ENCODE assay signal across 1 cellular context in the genomic region with DNA sequence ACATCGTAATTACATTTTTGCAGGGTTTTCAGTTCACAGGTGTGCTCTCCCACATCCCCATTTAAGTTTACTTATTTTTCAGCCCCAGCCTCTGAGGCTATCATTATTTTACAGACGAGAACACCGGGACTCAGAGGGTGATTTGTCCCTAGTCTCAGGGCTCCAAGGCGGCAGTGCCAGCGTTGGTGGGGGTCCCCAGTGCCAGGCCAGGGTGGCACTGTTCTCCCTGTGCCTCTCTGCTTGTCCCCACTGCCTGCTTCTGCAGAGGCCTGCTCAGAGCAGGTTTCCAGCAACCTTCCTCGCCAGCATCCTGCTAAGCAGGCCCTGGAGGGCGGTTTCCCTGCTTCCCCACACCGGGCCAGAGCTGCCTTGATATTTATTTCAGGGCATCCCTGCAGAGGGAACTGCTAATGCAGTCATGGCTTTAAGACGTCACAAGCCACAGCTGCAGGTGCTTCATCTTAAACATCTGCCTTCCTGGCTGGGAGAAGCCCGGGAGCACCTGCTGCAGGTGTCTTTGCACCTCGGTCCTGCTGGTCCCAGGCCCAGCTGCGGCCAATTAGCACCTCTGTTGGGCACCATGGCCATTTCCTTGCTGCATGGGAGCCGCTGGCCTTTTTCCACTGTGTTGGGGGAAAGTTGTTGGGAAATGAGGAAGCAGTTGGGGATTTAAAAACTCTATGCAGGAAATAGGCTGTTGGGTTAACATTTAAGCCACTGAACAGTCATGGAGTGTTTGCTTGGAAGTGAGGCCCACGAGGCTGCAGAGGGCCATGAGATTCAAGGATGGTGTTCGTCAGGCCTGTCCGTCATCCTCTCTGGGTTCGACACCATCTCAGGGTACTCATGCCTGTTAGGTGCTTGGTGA.
TF ChIP-seq lines count a peak whose summit lies in the region.

No MANE protein-coding gene starts in this region.

TF ChIP-seq in HepG2, 621 proteins besides CTCF, POLR2A, EP300 and RAD21 (continued from another document and continues in another):
- TF ChIP-seq CERS6 (CRISPR knock-in tag; IDR thresholded peaks at IDR 0.05) (no peak), HNRNPUL1 (IDR thresholded peaks at IDR 0.05; ENCODE audit: low read depth, low read length) (no peak), ZSCAN29 (CRISPR knock-in tag; conservative IDR thresholded peaks at IDR 0.05) (0 out of 2 replicates have a peak, but pooled peaks have one; percentile 43), RAD51 (IDR thresholded peaks at IDR 0.05; ENCODE audit: borderline replicate concordance) (no peak), TBL1XR1 (IDR thresholded peaks at IDR 0.05; ENCODE audit: borderline replicate concordance, low read length, partially characterized antibody) (no peak), TCF7 (IDR thresholded peaks at IDR 0.05; ENCODE audit: low read depth) (no peak), ATF7-NPFF (CRISPR knock-in tag; IDR thresholded peaks at IDR 0.05; ENCODE audit: low read depth) (no peak), NCOR1 (IDR thresholded peaks at IDR 0.05; ENCODE audit: borderline replicate concordance, low read length) (no peak), ATRX (CRISPR knock-in tag; IDR thresholded peaks at IDR 0.05; ENCODE audit: borderline replicate concordance) (no peak), ZNF20 (CRISPR knock-in tag; IDR thresholded peaks at IDR 0.05) (no peak), ZSCAN20 (CRISPR knock-in tag; IDR thresholded peaks at IDR 0.05; ENCODE audit: borderline replicate concordance) (no peak), ETV6 (CRISPR knock-in tag; conservative IDR thresholded peaks at IDR 0.05) (peak; percentile 97), LCORL (IDR thresholded peaks at IDR 0.05) (no peak), LCORL (CRISPR knock-in tag; IDR thresholded peaks at IDR 0.05) (peak; percentile 76), RFX3 (CRISPR knock-in tag; IDR thresholded peaks at IDR 0.05) (no peak), ZNF382 (CRISPR knock-in tag; IDR thresholded peaks at IDR 0.05; ENCODE audit: borderline replicate concordance) (no peak), ZNF337 (CRISPR knock-in tag; IDR thresholded peaks at IDR 0.05; ENCODE audit: borderline replicate concordance, low read depth) (peak; percentile 74; the same call in 1 of the 2 replicates), SMARCC2 (IDR thresholded peaks at IDR 0.05) (no peak), SIN3A (IDR thresholded peaks at IDR 0.05; ENCODE audit: borderline replicate concordance, low read depth, low read length) (0 out of 2 replicates have a peak, but pooled peaks have one; percentile 66), CENPBD1 (CRISPR knock-in tag; IDR thresholded peaks at IDR 0.05; ENCODE audit: borderline replicate concordance, low read depth) (no peak), ZNF543 (CRISPR knock-in tag; IDR thresholded peaks at IDR 0.05) (peak; percentile 77; the same call in 1 of the 2 replicates), BCL6 (CRISPR knock-in tag; IDR thresholded peaks at IDR 0.05) (peak; percentile 33; the same call in 1 of the 2 replicates), ZNF446 (CRISPR knock-in tag; IDR thresholded peaks at IDR 0.05) (0 out of 2 replicates have a peak, but pooled peaks have one; percentile 3), PHF5A (CRISPR knock-in tag; IDR thresholded peaks at IDR 0.05; ENCODE audit: low read depth, unreplicated experiment) (no peak), FOXA3 (CRISPR knock-in tag; IDR thresholded peaks at IDR 0.05) (peak; percentile 37; the same call in 1 of the 2 replicates), ZNF644 (CRISPR knock-in tag; IDR thresholded peaks at IDR 0.05; ENCODE audit: low read depth) (peak; percentile 87), ZNF597 (CRISPR knock-in tag; IDR thresholded peaks at IDR 0.05) (no peak), ZKSCAN8 (CRISPR knock-in tag; IDR thresholded peaks at IDR 0.05; ENCODE audit: borderline replicate concordance) (peak; percentile 44; the same call in 1 of the 2 replicates), ZNF841 (CRISPR knock-in tag; IDR thresholded peaks at IDR 0.05; ENCODE audit: borderline replicate concordance) (no peak), SRSF9 (IDR thresholded peaks at IDR 0.05; ENCODE audit: borderline replicate concordance, insufficient read depth, low read depth, low read length, poor library complexity, severe bottlenecking) (no peak), TCF12 (IDR thresholded peaks at IDR 0.05) (no peak), TCF12 (CRISPR knock-in tag; IDR thresholded peaks at IDR 0.05) (no peak), ZNF792 (CRISPR knock-in tag; IDR thresholded peaks at IDR 0.05) (peak; percentile 70; the same call in 1 of the 2 replicates), ZNF691 (CRISPR knock-in tag; IDR thresholded peaks at IDR 0.05; ENCODE audit: borderline replicate concordance, low read depth) (peak; percentile 83; the same call in 1 of the 2 replicates), GATAD2A (CRISPR knock-in tag; IDR thresholded peaks at IDR 0.05) (peak; percentile 64), MEIS1 (CRISPR knock-in tag; IDR thresholded peaks at IDR 0.05; ENCODE audit: borderline replicate concordance) (peak; percentile 30; the same call in 1 of the 2 replicates), NFYC (CRISPR knock-in tag; IDR thresholded peaks at IDR 0.05) (no peak), CENPT (CRISPR knock-in tag; IDR thresholded peaks at IDR 0.05; ENCODE audit: low read depth) (no peak), SYNCRIP (IDR thresholded peaks at IDR 0.05; ENCODE audit: insufficient read depth, low read depth, low read length) (no peak), ZBTB3 (CRISPR knock-in tag; IDR thresholded peaks at IDR 0.05; ENCODE audit: borderline replicate concordance, low read depth) (no peak)
- TF ChIP-seq, protein P1, sequence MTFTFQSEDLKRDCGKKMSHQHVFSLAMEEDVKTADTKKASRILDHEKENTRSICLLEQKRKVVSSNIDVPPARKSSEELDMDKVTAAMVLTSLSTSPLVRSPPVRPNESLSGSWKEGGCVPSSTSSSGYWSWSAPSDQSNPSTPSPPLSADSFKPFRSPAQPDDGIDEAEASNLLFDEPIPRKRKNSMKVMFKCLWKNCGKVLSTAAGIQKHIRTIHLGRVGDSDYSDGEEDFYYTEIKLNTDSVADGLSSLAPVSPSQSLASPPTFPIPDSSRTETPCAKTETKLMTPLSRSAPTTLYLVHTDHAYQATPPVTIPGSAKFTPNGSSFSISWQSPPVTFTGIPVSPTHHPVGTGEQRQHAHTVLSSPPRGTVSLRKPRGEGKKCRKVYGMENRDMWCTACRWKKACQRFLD (CRISPR knock-in tag; IDR thresholded peaks at IDR 0.05; ENCODE audit: borderline replicate concordance) = 0 out of 2 replicates have a peak, but pooled peaks have one; percentile 34
- TF ChIP-seq, protein P2, sequence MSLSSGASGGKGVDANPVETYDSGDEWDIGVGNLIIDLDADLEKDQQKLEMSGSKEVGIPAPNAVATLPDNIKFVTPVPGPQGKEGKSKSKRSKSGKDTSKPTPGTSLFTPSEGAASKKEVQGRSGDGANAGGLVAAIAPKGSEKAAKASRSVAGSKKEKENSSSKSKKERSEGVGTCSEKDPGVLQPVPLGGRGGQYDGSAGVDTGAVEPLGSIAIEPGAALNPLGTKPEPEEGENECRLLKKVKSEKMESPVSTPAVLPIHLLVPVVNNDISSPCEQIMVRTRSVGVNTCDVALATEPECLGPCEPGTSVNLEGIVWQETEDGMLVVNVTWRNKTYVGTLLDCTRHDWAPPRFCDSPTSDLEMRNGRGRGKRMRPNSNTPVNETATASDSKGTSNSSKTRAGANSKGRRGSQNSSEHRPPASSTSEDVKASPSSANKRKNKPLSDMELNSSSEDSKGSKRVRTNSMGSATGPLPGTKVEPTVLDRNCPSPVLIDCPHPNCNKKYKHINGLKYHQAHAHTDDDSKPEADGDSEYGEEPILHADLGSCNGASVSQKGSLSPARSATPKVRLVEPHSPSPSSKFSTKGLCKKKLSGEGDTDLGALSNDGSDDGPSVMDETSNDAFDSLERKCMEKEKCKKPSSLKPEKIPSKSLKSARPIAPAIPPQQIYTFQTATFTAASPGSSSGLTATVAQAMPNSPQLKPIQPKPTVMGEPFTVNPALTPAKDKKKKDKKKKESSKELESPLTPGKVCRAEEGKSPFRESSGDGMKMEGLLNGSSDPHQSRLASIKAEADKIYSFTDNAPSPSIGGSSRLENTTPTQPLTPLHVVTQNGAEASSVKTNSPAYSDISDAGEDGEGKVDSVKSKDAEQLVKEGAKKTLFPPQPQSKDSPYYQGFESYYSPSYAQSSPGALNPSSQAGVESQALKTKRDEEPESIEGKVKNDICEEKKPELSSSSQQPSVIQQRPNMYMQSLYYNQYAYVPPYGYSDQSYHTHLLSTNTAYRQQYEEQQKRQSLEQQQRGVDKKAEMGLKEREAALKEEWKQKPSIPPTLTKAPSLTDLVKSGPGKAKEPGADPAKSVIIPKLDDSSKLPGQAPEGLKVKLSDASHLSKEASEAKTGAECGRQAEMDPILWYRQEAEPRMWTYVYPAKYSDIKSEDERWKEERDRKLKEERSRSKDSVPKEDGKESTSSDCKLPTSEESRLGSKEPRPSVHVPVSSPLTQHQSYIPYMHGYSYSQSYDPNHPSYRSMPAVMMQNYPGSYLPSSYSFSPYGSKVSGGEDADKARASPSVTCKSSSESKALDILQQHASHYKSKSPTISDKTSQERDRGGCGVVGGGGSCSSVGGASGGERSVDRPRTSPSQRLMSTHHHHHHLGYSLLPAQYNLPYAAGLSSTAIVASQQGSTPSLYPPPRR (CRISPR knock-in tag; IDR thresholded peaks at IDR 0.05; ENCODE audit: borderline replicate concordance) = peak; percentile 50; the same call in 1 of the 2 replicates
- TF ChIP-seq, protein P3, sequence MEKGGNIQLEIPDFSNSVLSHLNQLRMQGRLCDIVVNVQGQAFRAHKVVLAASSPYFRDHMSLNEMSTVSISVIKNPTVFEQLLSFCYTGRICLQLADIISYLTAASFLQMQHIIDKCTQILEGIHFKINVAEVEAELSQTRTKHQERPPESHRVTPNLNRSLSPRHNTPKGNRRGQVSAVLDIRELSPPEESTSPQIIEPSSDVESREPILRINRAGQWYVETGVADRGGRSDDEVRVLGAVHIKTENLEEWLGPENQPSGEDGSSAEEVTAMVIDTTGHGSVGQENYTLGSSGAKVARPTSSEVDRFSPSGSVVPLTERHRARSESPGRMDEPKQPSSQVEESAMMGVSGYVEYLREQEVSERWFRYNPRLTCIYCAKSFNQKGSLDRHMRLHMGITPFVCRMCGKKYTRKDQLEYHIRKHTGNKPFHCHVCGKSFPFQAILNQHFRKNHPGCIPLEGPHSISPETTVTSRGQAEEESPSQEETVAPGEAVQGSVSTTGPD (CRISPR knock-in tag; IDR thresholded peaks at IDR 0.05) = no peak
- TF ChIP-seq, protein P4, sequence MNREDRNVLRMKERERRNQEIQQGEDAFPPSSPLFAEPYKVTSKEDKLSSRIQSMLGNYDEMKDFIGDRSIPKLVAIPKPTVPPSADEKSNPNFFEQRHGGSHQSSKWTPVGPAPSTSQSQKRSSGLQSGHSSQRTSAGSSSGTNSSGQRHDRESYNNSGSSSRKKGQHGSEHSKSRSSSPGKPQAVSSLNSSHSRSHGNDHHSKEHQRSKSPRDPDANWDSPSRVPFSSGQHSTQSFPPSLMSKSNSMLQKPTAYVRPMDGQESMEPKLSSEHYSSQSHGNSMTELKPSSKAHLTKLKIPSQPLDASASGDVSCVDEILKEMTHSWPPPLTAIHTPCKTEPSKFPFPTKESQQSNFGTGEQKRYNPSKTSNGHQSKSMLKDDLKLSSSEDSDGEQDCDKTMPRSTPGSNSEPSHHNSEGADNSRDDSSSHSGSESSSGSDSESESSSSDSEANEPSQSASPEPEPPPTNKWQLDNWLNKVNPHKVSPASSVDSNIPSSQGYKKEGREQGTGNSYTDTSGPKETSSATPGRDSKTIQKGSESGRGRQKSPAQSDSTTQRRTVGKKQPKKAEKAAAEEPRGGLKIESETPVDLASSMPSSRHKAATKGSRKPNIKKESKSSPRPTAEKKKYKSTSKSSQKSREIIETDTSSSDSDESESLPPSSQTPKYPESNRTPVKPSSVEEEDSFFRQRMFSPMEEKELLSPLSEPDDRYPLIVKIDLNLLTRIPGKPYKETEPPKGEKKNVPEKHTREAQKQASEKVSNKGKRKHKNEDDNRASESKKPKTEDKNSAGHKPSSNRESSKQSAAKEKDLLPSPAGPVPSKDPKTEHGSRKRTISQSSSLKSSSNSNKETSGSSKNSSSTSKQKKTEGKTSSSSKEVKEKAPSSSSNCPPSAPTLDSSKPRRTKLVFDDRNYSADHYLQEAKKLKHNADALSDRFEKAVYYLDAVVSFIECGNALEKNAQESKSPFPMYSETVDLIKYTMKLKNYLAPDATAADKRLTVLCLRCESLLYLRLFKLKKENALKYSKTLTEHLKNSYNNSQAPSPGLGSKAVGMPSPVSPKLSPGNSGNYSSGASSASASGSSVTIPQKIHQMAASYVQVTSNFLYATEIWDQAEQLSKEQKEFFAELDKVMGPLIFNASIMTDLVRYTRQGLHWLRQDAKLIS (CRISPR knock-in tag; IDR thresholded peaks at IDR 0.05) = no peak
- TF ChIP-seq, protein P5, sequence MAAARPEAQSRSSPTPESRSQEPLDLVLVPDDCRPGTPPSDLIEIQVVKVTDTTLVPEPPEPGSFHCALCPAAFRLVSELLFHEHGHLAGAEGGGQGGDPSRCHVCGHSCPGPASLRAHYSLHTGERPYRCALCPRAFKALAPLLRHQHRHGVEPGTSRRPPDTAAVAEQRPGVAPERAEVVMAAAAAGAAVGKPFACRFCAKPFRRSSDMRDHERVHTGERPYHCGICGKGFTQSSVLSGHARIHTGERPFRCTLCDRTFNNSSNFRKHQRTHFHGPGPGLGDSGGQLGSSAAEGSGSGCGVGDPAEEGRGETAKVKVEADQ (CRISPR knock-in tag; IDR thresholded peaks at IDR 0.05; ENCODE audit: borderline replicate concordance) = no peak
